In the genomic region with DNA sequence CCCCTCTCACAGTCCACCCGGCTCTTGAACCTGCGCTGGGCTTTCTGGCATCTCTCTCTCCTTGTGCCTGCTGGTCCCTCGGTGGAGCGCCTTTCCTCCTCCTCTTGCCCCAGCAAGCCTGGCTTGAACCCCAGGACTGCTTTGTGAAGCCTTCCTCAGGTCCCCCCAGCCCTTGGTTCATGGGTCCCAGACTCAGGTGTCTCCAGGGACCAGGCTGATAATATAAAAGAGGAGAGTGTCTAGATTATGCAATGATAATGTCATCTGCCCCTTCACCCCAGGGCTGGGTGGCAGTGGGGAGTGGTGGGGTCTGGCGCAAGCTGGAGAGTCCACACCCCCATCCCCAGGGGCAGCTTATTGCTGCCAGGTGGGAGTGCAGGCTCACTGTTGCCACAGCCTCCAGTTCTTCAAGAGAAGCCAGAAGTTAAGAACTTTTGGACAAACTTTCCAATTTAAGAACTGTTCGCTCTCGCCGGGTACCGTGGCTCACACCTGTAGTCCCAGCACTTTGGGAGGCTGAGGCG, we compare ENCODE assay signal across 2 cellular contexts.
TF ChIP-seq lines count a peak whose summit lies in the region.

No MANE protein-coding gene starts in this region.

TF ChIP-seq in H1, 55 proteins besides CTCF, POLR2A, EP300 and RAD21:
- TF ChIP-seq YY1 (IDR thresholded peaks at IDR 0.05; ENCODE audit: low read depth, low read length) (no peak), GABPA (IDR thresholded peaks at IDR 0.05; ENCODE audit: borderline replicate concordance, insufficient read depth, low read length) (no peak), CBX8 (IDR thresholded peaks at IDR 0.05; ENCODE audit: borderline replicate concordance, low read depth, low read length) (no peak), SP4 (IDR thresholded peaks at IDR 0.05; ENCODE audit: low read length) (no peak), SIX5 (IDR thresholded peaks at IDR 0.05; ENCODE audit: low read depth, low read length) (no peak), TCF12 (IDR thresholded peaks at IDR 0.05; ENCODE audit: low read depth, low read length) (no peak), PHF8 (conservative IDR thresholded peaks at IDR 0.05; ENCODE audit: low read depth, low read length) (no peak), JUN (IDR thresholded peaks at IDR 0.05; ENCODE audit: low read depth, low read length) (no peak), EZH2 (IDR thresholded peaks at IDR 0.05; ENCODE audit: low read depth, low read length, severe bottlenecking) (no peak), KDM1A (IDR thresholded peaks at IDR 0.05; ENCODE audit: borderline replicate concordance, low read length) (no peak), HDAC2 (IDR thresholded peaks at IDR 0.05; ENCODE audit: borderline replicate concordance in 1 of 2, low read depth in 2 of 2, low read length in 2 of 2) (no peak), SRF (IDR thresholded peaks at IDR 0.05; ENCODE audit: low read depth, low read length) (no peak), TBP (IDR thresholded peaks at IDR 0.05; ENCODE audit: low read depth, low read length) (no peak), SAP30 (IDR thresholded peaks at IDR 0.05; ENCODE audit: insufficient read depth, insufficient replicate concordance, low read length) (no peak), POLR2AphosphoS5 (IDR thresholded peaks at IDR 0.05; ENCODE audit: low read depth, low read length) (no peak), POU5F1 (IDR thresholded peaks at IDR 0.05; ENCODE audit: low read depth, low read length) (no peak), RXRA (IDR thresholded peaks at IDR 0.05; ENCODE audit: insufficient read depth, low read depth, low read length) (no peak)
- TF ChIP-seq, protein P1, sequence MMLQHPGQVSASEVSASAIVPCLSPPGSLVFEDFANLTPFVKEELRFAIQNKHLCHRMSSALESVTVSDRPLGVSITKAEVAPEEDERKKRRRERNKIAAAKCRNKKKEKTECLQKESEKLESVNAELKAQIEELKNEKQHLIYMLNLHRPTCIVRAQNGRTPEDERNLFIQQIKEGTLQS (IDR thresholded peaks at IDR 0.05; ENCODE audit: insufficient read depth, low read depth, low read length) = no peak
- TF ChIP-seq, protein P2, sequence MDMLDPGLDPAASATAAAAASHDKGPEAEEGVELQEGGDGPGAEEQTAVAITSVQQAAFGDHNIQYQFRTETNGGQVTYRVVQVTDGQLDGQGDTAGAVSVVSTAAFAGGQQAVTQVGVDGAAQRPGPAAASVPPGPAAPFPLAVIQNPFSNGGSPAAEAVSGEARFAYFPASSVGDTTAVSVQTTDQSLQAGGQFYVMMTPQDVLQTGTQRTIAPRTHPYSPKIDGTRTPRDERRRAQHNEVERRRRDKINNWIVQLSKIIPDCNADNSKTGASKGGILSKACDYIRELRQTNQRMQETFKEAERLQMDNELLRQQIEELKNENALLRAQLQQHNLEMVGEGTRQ (IDR thresholded peaks at IDR 0.05; ENCODE audit: low read length) = no peak

TF ChIP-seq in neural cell, 6 proteins besides CTCF, POLR2A, EP300 and RAD21:
- TF ChIP-seq EZH2 (IDR thresholded peaks at IDR 0.05; ENCODE audit: borderline replicate concordance, insufficient read depth, low read length, poor library complexity, severe bottlenecking) = no peak
- no peak for TF ChIP-seq POLR2AphosphoS5 (IDR thresholded peaks at IDR 0.05)
- TF ChIP-seq TAF1 (IDR thresholded peaks at IDR 0.05; ENCODE audit: low read depth) = no peak
- no peak for TF ChIP-seq MXI1 (conservative IDR thresholded peaks at IDR 0.05; ENCODE audit: poor library complexity, severe bottlenecking)
- TF ChIP-seq, protein P3, sequence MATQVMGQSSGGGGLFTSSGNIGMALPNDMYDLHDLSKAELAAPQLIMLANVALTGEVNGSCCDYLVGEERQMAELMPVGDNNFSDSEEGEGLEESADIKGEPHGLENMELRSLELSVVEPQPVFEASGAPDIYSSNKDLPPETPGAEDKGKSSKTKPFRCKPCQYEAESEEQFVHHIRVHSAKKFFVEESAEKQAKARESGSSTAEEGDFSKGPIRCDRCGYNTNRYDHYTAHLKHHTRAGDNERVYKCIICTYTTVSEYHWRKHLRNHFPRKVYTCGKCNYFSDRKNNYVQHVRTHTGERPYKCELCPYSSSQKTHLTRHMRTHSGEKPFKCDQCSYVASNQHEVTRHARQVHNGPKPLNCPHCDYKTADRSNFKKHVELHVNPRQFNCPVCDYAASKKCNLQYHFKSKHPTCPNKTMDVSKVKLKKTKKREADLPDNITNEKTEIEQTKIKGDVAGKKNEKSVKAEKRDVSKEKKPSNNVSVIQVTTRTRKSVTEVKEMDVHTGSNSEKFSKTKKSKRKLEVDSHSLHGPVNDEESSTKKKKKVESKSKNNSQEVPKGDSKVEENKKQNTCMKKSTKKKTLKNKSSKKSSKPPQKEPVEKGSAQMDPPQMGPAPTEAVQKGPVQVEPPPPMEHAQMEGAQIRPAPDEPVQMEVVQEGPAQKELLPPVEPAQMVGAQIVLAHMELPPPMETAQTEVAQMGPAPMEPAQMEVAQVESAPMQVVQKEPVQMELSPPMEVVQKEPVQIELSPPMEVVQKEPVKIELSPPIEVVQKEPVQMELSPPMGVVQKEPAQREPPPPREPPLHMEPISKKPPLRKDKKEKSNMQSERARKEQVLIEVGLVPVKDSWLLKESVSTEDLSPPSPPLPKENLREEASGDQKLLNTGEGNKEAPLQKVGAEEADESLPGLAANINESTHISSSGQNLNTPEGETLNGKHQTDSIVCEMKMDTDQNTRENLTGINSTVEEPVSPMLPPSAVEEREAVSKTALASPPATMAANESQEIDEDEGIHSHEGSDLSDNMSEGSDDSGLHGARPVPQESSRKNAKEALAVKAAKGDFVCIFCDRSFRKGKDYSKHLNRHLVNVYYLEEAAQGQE (IDR thresholded peaks at IDR 0.05; ENCODE audit: borderline replicate concordance) = no peak
- TF ChIP-seq SMC3 (conservative IDR thresholded peaks at IDR 0.05; ENCODE audit: poor library complexity) = no peak
